ENCODE assay signal across 15 cellular contexts in genomic region chr14:55850803-55851202, GRCh38.
DNase-seq lines count a peak whose midpoint lies in the region; ATAC-seq, FAIRE-seq and TF ChIP-seq lines count a peak whose summit lies in the region.
"Had no signal": no experiment of that assay in that cellular context is flagged by ENCODE, and none has a peak within 500 bp of the region (broad histone marks: within the 10 kb centered on the region; RNA-seq: fewer than 3 reads in every experiment).

No MANE protein-coding gene starts in this region.

- DNase-seq in HCEC 1CT: peak; percentile 77
- peak; percentile 57 for DNase-seq in SW480 (ENCODE audit: low spot score)
- peak; percentile 58 for DNase-seq in fibroblast of mammary gland (ENCODE audit: low read depth)
- DNase-seq in small intestine: peak; percentile 26
- no peak for DNase-seq in SKM-1 (lab: John Stamatoyannopoulos, UW; ENCODE audit: unreplicated experiment)
- DNase-seq in activated naive CD8-positive, alpha-beta T cell treated with anti-CD3 and anti-CD28 coated beads for 36 hours: no peak
- no peak for DNase-seq in NCI-H1105 treated with DMSO at 0.1 percent for 48 hours (lab: John Stamatoyannopoulos, UW)
- DNase-seq: activated naive CD4-positive, alpha-beta T cell treated with anti-CD3 and anti-CD28 coated beads, Interleukin-2, amount 10 ng/mL, durations not matched to agents 7 days and 5 days; CD4-positive, alpha-beta memory T cell; NCI-H1092 treated with DMSO at 0.1 percent for 48 hours; NCI-H2227 treated with DMSO at 0.1 percent for 48 hours; nephron progenitor cell; stimulated activated CD4-positive, alpha-beta T cell treated with anti-CD3 and anti-CD28 coated beads, Interleukin-4, amount 100 ng/mL, for 4 hours had no signal

- no peak overlapping the region for H3K4me3 Mint-ChIP-seq in activated naive CD8-positive, alpha-beta T cell treated with anti-CD3 and anti-CD28 coated beads for 36 hours
- H3K4me3 Mint-ChIP-seq: activated naive CD4-positive, alpha-beta T cell treated with anti-CD3 and anti-CD28 coated beads, Interleukin-2, amount 10 ng/mL, durations not matched to agents 7 days and 5 days; CD4-positive, alpha-beta memory T cell; nephron progenitor cell had no signal

- H3K9me3 Mint-ChIP-seq in activated naive CD8-positive, alpha-beta T cell treated with anti-CD3 and anti-CD28 coated beads for 36 hours: no peaks in the 10 kb centered on the region
- H3K9me3 Mint-ChIP-seq: activated naive CD4-positive, alpha-beta T cell treated with anti-CD3 and anti-CD28 coated beads, Interleukin-2, amount 10 ng/mL, durations not matched to agents 7 days and 5 days had no signal

- H3K4me3 ChIP-seq in fibroblast of mammary gland (ENCODE audit: control insufficient read depth, low read depth, low read length): no peak overlapping the region
- H3K4me3 ChIP-seq in small intestine (ENCODE audit: low read depth in 1 of 2, low read length in 2 of 2): no peak overlapping the region
- H3K4me3 ChIP-seq: lung had no signal

- no peaks in the 10 kb centered on the region for H3K27me3 Mint-ChIP-seq in activated naive CD8-positive, alpha-beta T cell treated with anti-CD3 and anti-CD28 coated beads for 36 hours
- H3K27me3 Mint-ChIP-seq: activated naive CD4-positive, alpha-beta T cell treated with anti-CD3 and anti-CD28 coated beads, Interleukin-2, amount 10 ng/mL, durations not matched to agents 7 days and 5 days had no signal

- no peaks in the 10 kb centered on the region for H3K36me3 Mint-ChIP-seq in activated naive CD8-positive, alpha-beta T cell treated with anti-CD3 and anti-CD28 coated beads for 36 hours
- H3K36me3 Mint-ChIP-seq: activated naive CD4-positive, alpha-beta T cell treated with anti-CD3 and anti-CD28 coated beads, Interleukin-2, amount 10 ng/mL, durations not matched to agents 7 days and 5 days; CD4-positive, alpha-beta memory T cell had no signal

- 52 to 63% (median 55%) methylated on average over 4 of the region's 4 CpGs for WGBS in small intestine, 3 donors

- H3K27me3 ChIP-seq in small intestine (ENCODE audit: control insufficient read depth in 2 of 2, insufficient read depth in 2 of 2, low read length in 2 of 2): no peaks in the 10 kb centered on the region

- peaks cover 2% of the 10 kb centered on the region for H3K4me1 Mint-ChIP-seq in activated naive CD8-positive, alpha-beta T cell treated with anti-CD3 and anti-CD28 coated beads for 36 hours
- H3K4me1 Mint-ChIP-seq: activated naive CD4-positive, alpha-beta T cell treated with anti-CD3 and anti-CD28 coated beads, Interleukin-2, amount 10 ng/mL, durations not matched to agents 7 days and 5 days; CD4-positive, alpha-beta memory T cell; nephron progenitor cell had no signal

- no peak overlapping the region for H3K27ac ChIP-seq in small intestine (ENCODE audit: low read depth in 1 of 2, low read length in 1 of 2)

- FAIRE-seq in small intestine (lab: Jason Lieb, UNC): no peak

- H3K36me3 ChIP-seq in small intestine (ENCODE audit: control insufficient read depth in 2 of 2, insufficient read depth in 2 of 2, low read length in 2 of 2): no peaks in the 10 kb centered on the region

- no peak overlapping the region for H3K27ac Mint-ChIP-seq in activated naive CD8-positive, alpha-beta T cell treated with anti-CD3 and anti-CD28 coated beads for 36 hours
- H3K27ac Mint-ChIP-seq: activated naive CD4-positive, alpha-beta T cell treated with anti-CD3 and anti-CD28 coated beads, Interleukin-2, amount 10 ng/mL, durations not matched to agents 7 days and 5 days; CD4-positive, alpha-beta memory T cell; nephron progenitor cell had no signal

- H3K9me3 ChIP-seq in small intestine (ENCODE audit: control insufficient read depth, low read depth): no peaks in the 10 kb centered on the region

- ATAC-seq in HG03139 (IDR thresholded peaks at IDR 0.05; ENCODE audit: unreplicated experiment): no peak

- no peaks in the 10 kb centered on the region for H3K4me1 ChIP-seq in small intestine (ENCODE audit: control insufficient read depth in 2 of 2, insufficient read depth in 1 of 2, low read depth in 1 of 2, low read length in 1 of 2)

- no peak for TF ChIP-seq CTCF in fibroblast of mammary gland (conservative IDR thresholded peaks at IDR 0.05; ENCODE audit: control insufficient read depth, insufficient read depth, low read depth, low read length)

Comparison
In these comparisons a context has a peak if more than half of its experiments do, and no peak if none do; other contexts are left out.
1. DNase-seq: peak in HCEC 1CT (single experiment), SW480 (single experiment), fibroblast of mammary gland (single experiment) and small intestine (single experiment); none in SKM-1 (single experiment), activated naive CD8-positive, alpha-beta T cell treated with anti-CD3 and anti-CD28 coated beads for 36 hours (single experiment) and NCI-H1105 treated with DMSO at 0.1 percent for 48 hours (single experiment).